8 cellular contexts compared by ENCODE assay signal in genomic region chr16:54930034-54930938, GRCh38. TPM values are rescaled to one million over a fixed set of nuclear protein-coding genes. Genes with fewer than 3 reads are reported as not detected.
A peak's percentile ranks its signal among the peaks of the same experiment; 100 is the strongest.
DNase-seq lines count a peak whose midpoint lies in the region; ATAC-seq and TF ChIP-seq lines count a peak whose summit lies in the region.

Gene IRX5 (plus strand): TSS chr16:54930865. CDS start chr16:54931199, 334 bp downstream.

- under 1% methylated on average over 71 of the region's 71 CpGs for WGBS in urinary bladder

- peak within 1 kb of the TSS; percentile 50 for H3K27ac ChIP-seq in urinary bladder (ENCODE audit: low read depth)

- peak within 1 kb of the TSS in 2 of 3 experiments; percentile 23 to 92 for H3K27ac Mint-ChIP-seq in nephron

- peak within 1 kb of the TSS; percentile 77 for H3K4me3 Mint-ChIP-seq in activated T-cell treated with anti-CD3 and anti-CD28 coated beads, Interleukin-2, amount 50 U/mL, for 4 hours
- H3K4me3 Mint-ChIP-seq in nephron: peak within 1 kb of the TSS; percentile 88 to 94 (median 93)

- no peaks in the 10 kb centered on the region for H3K36me3 ChIP-seq in urinary bladder (ENCODE audit: insufficient read depth)

- H3K4me1 ChIP-seq in urinary bladder (ENCODE audit: insufficient read depth): no peaks in the 10 kb centered on the region

- peak; percentile 21 to 25 for ATAC-seq in activated T-cell treated with anti-CD3 and anti-CD28 coated beads, Interleukin-2, amount 50 U/mL, for 4 hours

- peaks cover 72% of the 10 kb centered on the region for H3K27me3 Mint-ChIP-seq in activated T-cell treated with anti-CD3 and anti-CD28 coated beads, Interleukin-2, amount 50 U/mL, for 4 hours (ENCODE audit: low read depth)
- H3K27me3 Mint-ChIP-seq in nephron (ENCODE audit: low read depth): peaks cover 88% of the 10 kb centered on the region

- no peaks in the 10 kb centered on the region for H3K36me3 Mint-ChIP-seq in activated T-cell treated with anti-CD3 and anti-CD28 coated beads, Interleukin-2, amount 50 U/mL, for 4 hours (ENCODE audit: insufficient read depth)
- peaks cover 17% of the 10 kb centered on the region for H3K36me3 Mint-ChIP-seq in nephron (ENCODE audit: low read depth)

- TF ChIP-seq CTCF in fibroblast of villous mesenchyme (IDR thresholded peaks at IDR 0.05; ENCODE audit: insufficient read depth, low read depth, low read length) (no peak), nephron (IDR thresholded peaks at IDR 0.05; ENCODE audit: unreplicated experiment in 3 of 3) (peak in 1 of 3 experiments; percentile 19)

- DNase-seq in DMS114 treated with DMSO at 0.1 percent for 48 hours (lab: John Stamatoyannopoulos, UW; ENCODE audit: unreplicated experiment) (peak; percentile 96), HS-5 (ENCODE audit: low read depth) (peak; percentile 81), NCI-H748 treated with DMSO at 0.1 percent for 48 hours (lab: John Stamatoyannopoulos, UW) (peak; percentile 57), fibroblast of villous mesenchyme (ENCODE audit: low read depth) (peak; percentile 92)
- DNase-seq in activated T-cell treated with anti-CD3 and anti-CD28 coated beads, Interleukin-2, amount 50 U/mL, for 4 hours: no peak
- no peak for DNase-seq in effector CD8-positive, alpha-beta T cell (lab: John Stamatoyannopoulos, UW)

- H3K9me3 Mint-ChIP-seq in activated T-cell treated with anti-CD3 and anti-CD28 coated beads, Interleukin-2, amount 50 U/mL, for 4 hours: peaks cover 6% of the 10 kb centered on the region
- no peaks in the 10 kb centered on the region for H3K9me3 Mint-ChIP-seq in nephron

- H3K4me3 ChIP-seq in fibroblast of villous mesenchyme (ENCODE audit: low read depth, low read length) (peak within 1 kb of the TSS; percentile 67), urinary bladder (ENCODE audit: low read depth, low read length) (peak within 1 kb of the TSS; percentile 54)

- H3K4me1 Mint-ChIP-seq in activated T-cell treated with anti-CD3 and anti-CD28 coated beads, Interleukin-2, amount 50 U/mL, for 4 hours (ENCODE audit: low read depth): peaks cover 32% of the 10 kb centered on the region
- peaks cover 35% of the 10 kb centered on the region for H3K4me1 Mint-ChIP-seq in nephron

RNA-seq across cellular contexts. Expression of gene IRX5, which starts in this region (rescaled TPM):
- not detected for total RNA-seq in activated T-cell treated with anti-CD3 and anti-CD28 coated beads, Interleukin-2, amount 50 U/mL, for 4 hours
- total RNA-seq in fibroblast of villous mesenchyme (under 0.01 TPM in 1 of 2 replicates, not detected in the other), urinary bladder (0.90 TPM)
- polyA plus RNA-seq in urinary bladder: 0.23 TPM

Comparison
In these comparisons a context has a peak if more than half of its experiments do, and no peak if none do; other contexts are left out.
1. Peak in ATAC-seq in activated T-cell treated with anti-CD3 and anti-CD28 coated beads, Interleukin-2, amount 50 U/mL, for 4 hours; RNA of the gene not detected or under 1 TPM.
2. Peak in DNase-seq and H3K4me3 ChIP-seq in fibroblast of villous mesenchyme; RNA of the gene not detected or under 1 TPM.
3. DNase-seq: peak in DMS114 treated with DMSO at 0.1 percent for 48 hours (single experiment), HS-5 (single experiment) and NCI-H748 treated with DMSO at 0.1 percent for 48 hours (single experiment); none in activated T-cell treated with anti-CD3 and anti-CD28 coated beads, Interleukin-2, amount 50 U/mL, for 4 hours (single experiment) and effector CD8-positive, alpha-beta T cell (single experiment).